24 cellular contexts compared by ENCODE assay signal in the genomic region with DNA sequence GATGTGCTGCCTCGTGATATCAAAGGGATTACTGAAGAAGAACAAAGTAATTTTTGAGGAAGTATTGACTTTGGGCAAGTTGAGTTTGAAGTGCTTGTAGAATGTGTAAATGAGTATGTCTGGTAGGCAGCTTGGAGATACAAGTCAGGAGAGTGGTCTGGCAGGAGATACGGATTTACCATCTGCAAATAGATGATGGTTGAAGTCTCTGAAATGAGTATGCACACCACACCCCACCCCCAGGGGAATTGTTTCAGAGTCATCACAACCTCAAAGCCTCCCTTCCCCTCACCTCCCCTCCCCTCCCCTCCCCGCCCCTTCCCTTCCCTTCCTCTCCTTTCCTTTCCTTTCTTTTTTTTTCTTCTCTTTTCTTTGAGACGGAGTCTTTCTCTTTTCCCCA. TPM values are rescaled to one million over a fixed set of nuclear protein-coding genes. Genes with fewer than 3 reads are reported as not detected.
A peak's percentile ranks its signal among the peaks of the same experiment; 100 is the strongest.
DNase-seq lines count a peak whose midpoint lies in the region; ATAC-seq and TF ChIP-seq lines count a peak whose summit lies in the region.
"Had no signal": no experiment of that assay in that cellular context is flagged by ENCODE, and none has a peak within 500 bp of the region (broad histone marks: within the 10 kb centered on the region; RNA-seq: fewer than 3 reads in every experiment).

No MANE protein-coding gene starts in this region.

- no peak overlapping the region for H2AFZ ChIP-seq in GM23248
- H2AFZ ChIP-seq: GM23338 had no signal

- in situ Hi-C loops in GM23248 (cut with MboI), result no loop called here

- H3K36me3 ChIP-seq in GM23248 (ENCODE audit: low read depth) (no peaks in the 10 kb centered on the region), prostate gland (no peaks in the 10 kb centered on the region)
- H3K36me3 ChIP-seq: HAP-1 had no signal

- H3K9me2 ChIP-seq in GM23248 (ENCODE audit: insufficient read depth), result no peaks in the 10 kb centered on the region

- DNase-seq in CD1c-positive myeloid dendritic cell (ENCODE audit: extremely low spot score) (peak; percentile 31), GM23248 (peak; percentile 13), activated B cell treated with CpG ODN at 0.5 μM for 24 hours (no peak), naive B cell (no peak), coronary artery (ENCODE audit: low spot score) (no peak), right cardiac atrium (no peak), prostate gland (ENCODE audit: low spot score) (no peak)
- DNase-seq: CD4-positive, alpha-beta T cell; COR-L47; DMS 273 treated with DMSO at 0.1 percent for 48 hours; DMS79 treated with DMSO at 0.1 percent for 48 hours; KBM-7; NCI-H1105 treated with DMSO at 0.1 percent for 48 hours; NCI-H2029 treated with DMSO at 0.1 percent for 48 hours; NCI-H226; NCI-H510A treated with DMSO at 0.1 percent for 48 hours; NCI-H748 treated with DMSO at 0.1 percent for 48 hours; NK-92 treated with Interleukin-12 subunit alpha and Interleukin-12 subunit beta, amount 100 ng/mL, for 24 hours; Right ventricle myocardium superior; SW 1271 had no signal

- ATAC-seq in activated B cell treated with CpG ODN at 0.5 μM for 24 hours (ENCODE audit: low read depth), result peak; percentile 34
- peak; percentile 10 to 23 for ATAC-seq in naive B cell (ENCODE audit: low read depth in 2 of 2)
- no peak for ATAC-seq in GM19023 (IDR thresholded peaks at IDR 0.05; ENCODE audit: unreplicated experiment)
- ATAC-seq in right cardiac atrium, result no peak
- ATAC-seq: GM23338 had no signal

- POLR2A ChIA-PET in activated B cell treated with CpG ODN at 0.5 μM for 24 hours (lab: Charles Lee), result interaction anchor here (0.9 kb wide), 1 partner anchor 16 kb away, joined by 3 read pairs; a partner anchor contains a TSS

- TF ChIP-seq POLR2A in prostate gland (IDR thresholded peaks at IDR 0.05), result no peak

- TF ChIP-seq CTCF in activated B cell treated with CpG ODN at 0.5 μM for 24 hours (IDR thresholded peaks at IDR 0.05), result no peak
- no peak for TF ChIP-seq CTCF in coronary artery (IDR thresholded peaks at IDR 0.05)
- no peak for TF ChIP-seq CTCF in prostate gland (IDR thresholded peaks at IDR 0.05)

- H3K4me3 ChIP-seq in GM23248 (no peak overlapping the region), coronary artery (no peak overlapping the region), right cardiac atrium (ENCODE audit: low read length) (no peak overlapping the region), prostate gland (no peak overlapping the region)
- H3K4me3 ChIP-seq: GM23338, HAP-1 had no signal

- H4K20me1 ChIP-seq in GM23248 (ENCODE audit: insufficient read depth), result no peaks in the 10 kb centered on the region

- H3K27ac Mint-ChIP-seq in activated B cell treated with CpG ODN at 0.5 μM for 24 hours, result no peak overlapping the region
- no peak overlapping the region for H3K27ac Mint-ChIP-seq in naive B cell
- H3K27ac Mint-ChIP-seq: CD4-positive, alpha-beta T cell; GM23338 had no signal

- no peak overlapping the region for H3K9ac ChIP-seq in GM23248

- H3K9me3 ChIP-seq in GM23248 (ENCODE audit: low read depth) (no peaks in the 10 kb centered on the region), right cardiac atrium (ENCODE audit: control insufficient read depth, low read length) (no peaks in the 10 kb centered on the region), prostate gland (no peaks in the 10 kb centered on the region)

- no peak overlapping the region for H3K27ac ChIP-seq in GM23248
- H3K27ac ChIP-seq in coronary artery, result no peak overlapping the region
- H3K27ac ChIP-seq in right cardiac atrium (ENCODE audit: low read length), result no peak overlapping the region
- no peak overlapping the region for H3K27ac ChIP-seq in prostate gland
- H3K27ac ChIP-seq: HL-60 had no signal

- H3K27me3 Mint-ChIP-seq in activated B cell treated with CpG ODN at 0.5 μM for 24 hours, result peaks cover 1% of the 10 kb centered on the region
- H3K27me3 Mint-ChIP-seq in naive B cell, result peaks cover 0 to 20% (median 15%) of the 10 kb centered on the region in 3 donors

- peaks cover 10% of the 10 kb centered on the region for H3K9me3 Mint-ChIP-seq in activated B cell treated with CpG ODN at 0.5 μM for 24 hours
- peaks cover 0 to 13% (median 6%) of the 10 kb centered on the region in 7 donors for H3K9me3 Mint-ChIP-seq in naive B cell
- H3K9me3 Mint-ChIP-seq: CD4-positive, alpha-beta T cell had no signal

- H3K4me1 ChIP-seq in GM23248 (ENCODE audit: insufficient read depth) (no peaks in the 10 kb centered on the region), right cardiac atrium (ENCODE audit: control insufficient read depth, insufficient read depth, low read length) (no peaks in the 10 kb centered on the region), prostate gland (replicated peaks) (no peaks in the 10 kb centered on the region)
- H3K4me1 ChIP-seq: HAP-1 had no signal

- H3K36me3 Mint-ChIP-seq in activated B cell treated with CpG ODN at 0.5 μM for 24 hours (ENCODE audit: low read depth) (no peaks in the 10 kb centered on the region), naive B cell (peaks cover 0 to 7% of the 10 kb centered on the region in 2 donors)

- H3K79me2 ChIP-seq in GM23248 (ENCODE audit: insufficient read depth), result no peaks in the 10 kb centered on the region

- CTCF ChIA-PET in activated B cell treated with CpG ODN at 0.5 μM for 24 hours (lab: Charles Lee), result no interaction called here

- no peaks in the 10 kb centered on the region for H3F3A ChIP-seq in GM23248 (ENCODE audit: insufficient read depth)

- WGBS in GM23248 (ENCODE audit: low coverage in 1 of 2, low lambda C conversion rate in 2 of 2, missing lambda C conversion rate in 2 of 2), 2 experiments, result 34 to 37% methylated on average over 3 to 4 of the region's 4 CpGs
- 87% methylated on average over 4 of the region's 4 CpGs for WGBS in right cardiac atrium
- 82% methylated on average over 4 of the region's 4 CpGs for WGBS in prostate gland

- intact Hi-C loops in activated B cell treated with CpG ODN at 0.5 μM for 24 hours (cut with micrococcal nuclease), result no loop called here
- intact Hi-C loops in right cardiac atrium (cut with DNase I), result no loop called here
- intact Hi-C loops in prostate gland (cut with DNase I), result no loop called here

- no peak overlapping the region for H3K4me2 ChIP-seq in GM23248 (ENCODE audit: unreplicated experiment)
- H3K4me2 ChIP-seq: GM23338 had no signal

- H3K4me1 Mint-ChIP-seq in activated B cell treated with CpG ODN at 0.5 μM for 24 hours (peaks cover 17% of the 10 kb centered on the region), naive B cell (peaks cover 6 to 14% (median 12%) of the 10 kb centered on the region in 3 donors)
- H3K4me1 Mint-ChIP-seq: GM23338 had no signal

- H3K27me3 ChIP-seq in GM23248 (replicated peaks; ENCODE audit: insufficient read depth) (peaks cover 7% of the 10 kb centered on the region), right cardiac atrium (ENCODE audit: control insufficient read depth, insufficient read depth) (no peaks in the 10 kb centered on the region), prostate gland (replicated peaks; ENCODE audit: insufficient read depth) (no peaks in the 10 kb centered on the region)

- H3K4me3 Mint-ChIP-seq in activated B cell treated with CpG ODN at 0.5 μM for 24 hours, result no peak overlapping the region
- no peak overlapping the region for H3K4me3 Mint-ChIP-seq in naive B cell
- H3K4me3 Mint-ChIP-seq: CD4-positive, alpha-beta T cell; GM23338 had no signal

RNA-seq across cellular contexts. Expression of a gene that starts 16.4 kb away (rescaled TPM):
- 11.1 and 13.6 TPM in 2 replicates for total RNA-seq in GM23248 (2014; rRNA removed; shearing (Covaris generic))
- 27.9 and 28.3 TPM in 2 replicates for polyA plus RNA-seq in GM23248 (2016; fragmentation: Nextera tagmentation; extraction: Ambion mirVana)
- 13.6 and 14.1 TPM in 2 replicates for total RNA-seq in activated B cell treated with CpG ODN at 0.5 μM for 24 hours
- 10 to 100 TPM in 3 of 6 donors, 1 to 10 TPM in 3; 5.4 to 11.5 (median 9.8) TPM for polyA plus RNA-seq in naive B cell (ENCODE audit: low read depth in 6 of 6)
- total RNA-seq in right cardiac atrium, result 10 to 100 TPM; 21.6 to 26.1 (median 25.0) TPM
- polyA plus RNA-seq in right cardiac atrium, result 20.7 TPM
- total RNA-seq in prostate gland, result 10 to 100 TPM; 13.7 to 16.8 TPM

Comparison
In these comparisons a context has a peak if more than half of its experiments do, and no peak if none do; other contexts are left out.
1. DNase-seq: peak in CD1c-positive myeloid dendritic cell (single experiment) and GM23248 (single experiment); none in activated B cell treated with CpG ODN at 0.5 μM for 24 hours (single experiment), naive B cell (single experiment), coronary artery (single experiment), right cardiac atrium (0 of 3) and prostate gland (single experiment).
2. ATAC-seq: peak in activated B cell treated with CpG ODN at 0.5 μM for 24 hours (single experiment) and naive B cell (2 of 2); none in GM19023 (single experiment) and right cardiac atrium (0 of 2).